12 cellular contexts compared by ENCODE assay signal in the genomic region with DNA sequence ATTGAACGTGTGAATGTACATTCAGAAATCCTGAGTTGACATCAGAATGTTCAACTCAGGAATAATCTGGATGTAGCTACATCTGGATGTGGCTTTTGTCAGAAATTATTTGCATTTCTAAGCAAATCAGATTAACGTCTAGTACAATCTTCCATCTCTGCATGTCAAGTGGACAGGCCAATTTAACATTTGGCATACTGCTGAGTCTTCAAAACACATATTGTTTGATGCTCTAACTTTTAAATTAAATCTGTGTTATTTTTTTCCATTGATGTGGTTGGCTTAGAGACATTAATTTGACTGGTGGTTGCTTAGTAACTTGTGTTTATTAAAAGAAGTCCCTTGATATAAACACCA. TPM values are rescaled to one million over a fixed set of nuclear protein-coding genes. Genes with fewer than 3 reads are reported as not detected.
DNase-seq lines count a peak whose midpoint lies in the region; ATAC-seq and FAIRE-seq lines count a peak whose summit lies in the region.
"Had no signal": no experiment of that assay in that cellular context is flagged by ENCODE, and none has a peak within 500 bp of the region (broad histone marks: within the 10 kb centered on the region; RNA-seq: fewer than 3 reads in every experiment).

No MANE protein-coding gene starts in this region.

- H3K4me3 ChIP-seq in CD4-positive, CD25-positive, alpha-beta regulatory T cell (ENCODE audit: low read depth, low read length) = peak overlapping the region; percentile 84
- peak overlapping the region; percentile 91 for H3K4me3 ChIP-seq in GM23248

- H2AFZ ChIP-seq in GM23248 = no peak overlapping the region

- H3K9me3 Mint-ChIP-seq in CD4-positive, CD25-positive, alpha-beta regulatory T cell = no peaks in the 10 kb centered on the region
- no peaks in the 10 kb centered on the region for H3K9me3 Mint-ChIP-seq in activated CD4-positive, alpha-beta memory T cell treated with anti-CD3 and anti-CD28 coated beads for 36 hours
- H3K9me3 Mint-ChIP-seq: nephron had no signal

- in situ Hi-C loops in GM23248 (cut with MboI) = no loop called here

- 0 out of 2 replicates have a peak overlapping the region, but pooled peaks have one; percentile 0 for H3K9ac ChIP-seq in GM23248

- H4K20me1 ChIP-seq in GM23248 (ENCODE audit: insufficient read depth) = no peaks in the 10 kb centered on the region

- peak overlapping the region; percentile 88 for H3K27ac ChIP-seq in CD4-positive, CD25-positive, alpha-beta regulatory T cell (ENCODE audit: insufficient read depth, low read length, poor library complexity, severe bottlenecking)
- H3K27ac ChIP-seq in GM23248 = peak overlapping the region; percentile 70

- peaks cover 35% of the 10 kb centered on the region for H3F3A ChIP-seq in GM23248 (ENCODE audit: insufficient read depth)

- no peaks in the 10 kb centered on the region for H3K9me2 ChIP-seq in GM23248 (ENCODE audit: insufficient read depth)

- peak; percentile 13 for FAIRE-seq in islet of Langerhans (lab: Jason Lieb, UNC)
- FAIRE-seq: H1 had no signal

- POLR2A ChIA-PET in activated CD4-positive, alpha-beta memory T cell treated with anti-CD3 and anti-CD28 coated beads for 36 hours (lab: Charles Lee) = no interaction called here

- no peaks in the 10 kb centered on the region for H3K27me3 ChIP-seq in CD4-positive, CD25-positive, alpha-beta regulatory T cell (ENCODE audit: control insufficient read depth, insufficient read depth, low read length)
- H3K27me3 ChIP-seq in GM23248 (replicated peaks; ENCODE audit: insufficient read depth) = no peaks in the 10 kb centered on the region

- CTCF ChIA-PET in activated CD4-positive, alpha-beta memory T cell treated with anti-CD3 and anti-CD28 coated beads for 36 hours (lab: Charles Lee) = interaction anchor here (0.9 to 5.3 kb wide), 2 partner anchors 50 to 74 kb away, joined by 3 to 34 read pairs; no protein-coding TSS in a partner anchor

- no peaks in the 10 kb centered on the region for H3K9me3 ChIP-seq in CD4-positive, CD25-positive, alpha-beta regulatory T cell (ENCODE audit: control insufficient read depth in 2 of 2, low read length in 2 of 2)
- H3K9me3 ChIP-seq in GM23248 (ENCODE audit: low read depth) = no peaks in the 10 kb centered on the region

- peak overlapping the region; percentile 74 to 99 (median 98) for H3K27ac Mint-ChIP-seq in CD4-positive, CD25-positive, alpha-beta regulatory T cell
- peak overlapping the region; percentile 38 for H3K27ac Mint-ChIP-seq in activated CD4-positive, alpha-beta memory T cell treated with anti-CD3 and anti-CD28 coated beads for 36 hours

- intact Hi-C loops in activated CD4-positive, alpha-beta memory T cell treated with anti-CD3 and anti-CD28 coated beads for 36 hours (cut with micrococcal nuclease) = no loop called here

- peaks cover 78% of the 10 kb centered on the region for H3K4me1 ChIP-seq in CD4-positive, CD25-positive, alpha-beta regulatory T cell (ENCODE audit: control insufficient read depth, insufficient read depth, low read length, poor library complexity, severe bottlenecking)
- peaks cover 44% of the 10 kb centered on the region for H3K4me1 ChIP-seq in GM23248 (ENCODE audit: insufficient read depth)

- DNase-seq in CD4-positive, CD25-positive, alpha-beta regulatory T cell = peak in 1 of 3 donors; percentile 58
- DNase-seq in GM23248 = no peak
- no peak for DNase-seq in activated CD4-positive, alpha-beta memory T cell treated with anti-CD3 and anti-CD28 coated beads for 36 hours
- DNase-seq in amniotic stem cell (lab: John Stamatoyannopoulos, UW) = no peak
- DNase-seq in SW480 (ENCODE audit: low spot score) = no peak
- no peak for DNase-seq in GM19240 (ENCODE audit: insufficient read length, low spot score)
- DNase-seq: DMS153, RPMI8226 had no signal

- peak overlapping the region; percentile 80 for H3K4me2 ChIP-seq in GM23248 (ENCODE audit: unreplicated experiment)

- ATAC-seq in CD4-positive, CD25-positive, alpha-beta regulatory T cell (ENCODE audit: low read depth in 2 of 2) = no peak
- no peak for ATAC-seq in HG02884 (IDR thresholded peaks at IDR 0.05; ENCODE audit: unreplicated experiment)

- H3K27me3 Mint-ChIP-seq in CD4-positive, CD25-positive, alpha-beta regulatory T cell = peaks cover 5% of the 10 kb centered on the region
- no peaks in the 10 kb centered on the region for H3K27me3 Mint-ChIP-seq in activated CD4-positive, alpha-beta memory T cell treated with anti-CD3 and anti-CD28 coated beads for 36 hours

- H3K36me3 ChIP-seq in CD4-positive, CD25-positive, alpha-beta regulatory T cell (ENCODE audit: control insufficient read depth, insufficient read depth, low read length) = no peaks in the 10 kb centered on the region
- H3K36me3 ChIP-seq in GM23248 (ENCODE audit: low read depth) = no peaks in the 10 kb centered on the region

- H3K79me2 ChIP-seq in GM23248 (ENCODE audit: insufficient read depth) = peaks cover 66% of the 10 kb centered on the region

- no peaks in the 10 kb centered on the region for H3K36me3 Mint-ChIP-seq in CD4-positive, CD25-positive, alpha-beta regulatory T cell
- H3K36me3 Mint-ChIP-seq in activated CD4-positive, alpha-beta memory T cell treated with anti-CD3 and anti-CD28 coated beads for 36 hours = peaks cover 4% of the 10 kb centered on the region

- H3K4me3 Mint-ChIP-seq in CD4-positive, CD25-positive, alpha-beta regulatory T cell = peak overlapping the region; percentile 97 to 100 (median 99)
- peak overlapping the region; percentile 61 for H3K4me3 Mint-ChIP-seq in activated CD4-positive, alpha-beta memory T cell treated with anti-CD3 and anti-CD28 coated beads for 36 hours

- peaks cover 37 to 88% (median 71%) of the 10 kb centered on the region in 4 donors for H3K4me1 Mint-ChIP-seq in CD4-positive, CD25-positive, alpha-beta regulatory T cell
- H3K4me1 Mint-ChIP-seq in activated CD4-positive, alpha-beta memory T cell treated with anti-CD3 and anti-CD28 coated beads for 36 hours (ENCODE audit: low read depth) = peaks cover 80% of the 10 kb centered on the region

- 53 to 55% methylated on average over 2 of the region's 2 CpGs for WGBS in GM23248 (ENCODE audit: low coverage in 1 of 2, low lambda C conversion rate in 2 of 2, missing lambda C conversion rate in 2 of 2), 2 experiments

RNA-seq across cellular contexts. Expression of a gene that starts 3.4 kb away (rescaled TPM):
- 40.5 TPM for total RNA-seq in CD4-positive, CD25-positive, alpha-beta regulatory T cell
- 10 to 100 TPM; 12.2 to 15.3 (median 13.9) TPM for polyA plus RNA-seq in CD4-positive, CD25-positive, alpha-beta regulatory T cell
- 22.4 and 23.9 TPM in 2 replicates for total RNA-seq in GM23248 (2014; rRNA removed; shearing (Covaris generic))
- polyA plus RNA-seq in GM23248 (2016; fragmentation: Nextera tagmentation; extraction: Ambion mirVana) = 13.3 and 15.1 TPM in 2 replicates
- 10 to 100 TPM; 27.9 to 28.2 TPM for total RNA-seq in activated CD4-positive, alpha-beta memory T cell treated with anti-CD3 and anti-CD28 coated beads for 36 hours

RNA-seq across cellular contexts. Expression of a gene that starts 31.8 kb away (rescaled TPM):
- total RNA-seq in CD4-positive, CD25-positive, alpha-beta regulatory T cell = not detected
- polyA plus RNA-seq in CD4-positive, CD25-positive, alpha-beta regulatory T cell = under 1 TPM; 0.10 to 0.20 (median 0.18) TPM
- 0.22 TPM in 1 of 2 replicates, not detected in the other for total RNA-seq in GM23248 (2014; rRNA removed; shearing (Covaris generic))
- polyA plus RNA-seq in GM23248 (2016; fragmentation: Nextera tagmentation; extraction: Ambion mirVana) = not detected in 2 replicates
- total RNA-seq in activated CD4-positive, alpha-beta memory T cell treated with anti-CD3 and anti-CD28 coated beads for 36 hours = under 1 TPM; 0.12 to 0.24 TPM
- total RNA-seq: H1 had no signal
